In the genomic region with DNA sequence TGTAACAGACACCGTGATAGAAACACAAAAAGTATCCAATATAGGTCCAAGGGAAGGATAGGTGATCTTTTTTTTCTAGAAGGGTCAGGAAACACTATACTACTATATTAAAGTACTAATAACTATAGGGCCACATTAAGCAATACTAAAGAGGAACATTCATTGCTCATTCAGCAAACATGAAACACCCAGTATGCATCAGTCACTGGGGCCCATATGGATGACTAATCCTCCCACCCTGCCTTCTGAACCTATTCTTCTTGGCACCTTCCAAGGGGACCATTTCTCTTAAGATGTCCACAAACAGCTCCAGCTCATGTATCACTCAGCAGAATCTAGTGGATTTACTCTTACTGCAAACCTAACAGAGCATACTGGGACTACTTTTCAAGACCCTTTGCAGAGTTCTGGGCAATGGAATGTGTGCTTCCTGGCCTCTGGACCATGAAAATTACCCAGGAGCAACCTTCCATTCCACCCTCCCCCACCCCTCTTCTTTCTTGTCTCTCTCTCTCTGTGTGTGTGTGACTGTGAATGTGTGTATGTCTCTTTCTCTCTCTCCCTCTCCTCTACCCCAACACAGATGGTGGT, we compare ENCODE assay signal across 13 cellular contexts.
DNase-seq lines count a peak whose midpoint lies in the region; ATAC-seq and TF ChIP-seq lines count a peak whose summit lies in the region.
"Had no signal": no experiment of that assay in that cellular context is flagged by ENCODE, and none has a peak within 500 bp of the region (broad histone marks: within the 10 kb centered on the region; RNA-seq: fewer than 3 reads in every experiment).

No MANE protein-coding gene starts in this region.

- H3K4me1 ChIP-seq in osteoblast (ENCODE audit: insufficient read depth, low read length) = peaks cover 32% of the 10 kb centered on the region

- no peaks in the 10 kb centered on the region for H4K20me1 ChIP-seq in osteoblast (ENCODE audit: insufficient read depth, low read length)

- H3K27ac ChIP-seq in osteoblast (ENCODE audit: low read depth, low read length) = peak overlapping the region; percentile 52
- no peak overlapping the region for H3K27ac ChIP-seq in caudate nucleus (ENCODE audit: low read depth, low read length)
- H3K27ac ChIP-seq: KMS-11, psoas muscle had no signal

- no peaks in the 10 kb centered on the region for H3K4me1 Mint-ChIP-seq in effector memory CD8-positive, alpha-beta T cell (ENCODE audit: low read depth in 2 of 2)
- no peaks in the 10 kb centered on the region for H3K4me1 Mint-ChIP-seq in natural killer cell

- peaks cover 25 to 26% of the 10 kb centered on the region in 2 donors for H3K27me3 Mint-ChIP-seq in effector memory CD8-positive, alpha-beta T cell
- H3K27me3 Mint-ChIP-seq in natural killer cell (ENCODE audit: low read depth in 2 of 2) = peaks cover 8 to 10% of the 10 kb centered on the region in 2 donors

- H3K27me3 ChIP-seq in osteoblast (ENCODE audit: insufficient read depth, low read length) = no peaks in the 10 kb centered on the region

- H3K79me2 ChIP-seq in osteoblast (ENCODE audit: insufficient read depth, low read length) = no peaks in the 10 kb centered on the region

- no peaks in the 10 kb centered on the region for H3K36me3 Mint-ChIP-seq in effector memory CD8-positive, alpha-beta T cell (ENCODE audit: insufficient read depth)
- H3K36me3 Mint-ChIP-seq in natural killer cell = no peaks in the 10 kb centered on the region

- H3K4me3 Mint-ChIP-seq in effector memory CD8-positive, alpha-beta T cell = no peak overlapping the region
- no peak overlapping the region for H3K4me3 Mint-ChIP-seq in natural killer cell
- H3K4me3 Mint-ChIP-seq: T-helper 1 cell treated with Interleukin-12 subunit alpha and Interleukin-12 subunit beta and Interleukin-4 antibody, amounts not matched to agents 30 μg/mL and 1 μg/mL, for 36 hours had no signal

- DNase-seq in SIG-M5 treated with dmso at 0.1 percent for 504 hours (lab: John Stamatoyannopoulos, UW; ENCODE audit: unreplicated experiment) = peak; percentile 68
- DNase-seq in SIG-M5 (lab: John Stamatoyannopoulos, UW) = no peak
- DNase-seq in LoVo (ENCODE audit: low spot score) = peak; percentile 87
- no peak for DNase-seq in effector memory CD8-positive, alpha-beta T cell
- peak; percentile 23 for DNase-seq in osteoblast (ENCODE audit: insufficient read length, low spot score, missing footprints)
- no peak for DNase-seq in caudate nucleus (lab: John Stamatoyannopoulos, UW)
- no peak for DNase-seq in NK-92 (lab: John Stamatoyannopoulos, UW; ENCODE audit: unreplicated experiment)
- DNase-seq in natural killer cell = no peak
- DNase-seq: effector memory CD4-positive, alpha-beta T cell; NCI-H524; psoas muscle had no signal

- no peaks in the 10 kb centered on the region for H3K9me3 ChIP-seq in osteoblast (ENCODE audit: low read depth, low read length)
- H3K9me3 ChIP-seq: psoas muscle had no signal

- no peak overlapping the region for H3K4me2 ChIP-seq in osteoblast (ENCODE audit: insufficient read depth, low read length)
- H3K4me2 ChIP-seq: KMS-11 had no signal

- intact Hi-C loops in natural killer cell (cut with micrococcal nuclease) = no loop called here

- no peak overlapping the region for H3K27ac Mint-ChIP-seq in effector memory CD8-positive, alpha-beta T cell
- H3K27ac Mint-ChIP-seq in natural killer cell = no peak overlapping the region
- H3K27ac Mint-ChIP-seq: T-helper 1 cell treated with Interleukin-12 subunit alpha and Interleukin-12 subunit beta and Interleukin-4 antibody, amounts not matched to agents 30 μg/mL and 1 μg/mL, for 36 hours had no signal

- no peak overlapping the region for H3K4me3 ChIP-seq in osteoblast (ENCODE audit: insufficient read depth, low read length)
- H3K4me3 ChIP-seq: psoas muscle had no signal

- TF ChIP-seq CTCF in osteoblast (IDR thresholded peaks at IDR 0.05; ENCODE audit: extremely low read depth, low read depth, low read length) (no peak), natural killer cell (IDR thresholded peaks at IDR 0.05) (no peak)

- peak; percentile 12 for ATAC-seq in effector memory CD8-positive, alpha-beta T cell (replicated peaks)
- ATAC-seq in natural killer cell = no peak
- ATAC-seq: psoas muscle had no signal

- H3K36me3 ChIP-seq in osteoblast (ENCODE audit: insufficient read depth, low read length) = no peaks in the 10 kb centered on the region

- no peak overlapping the region for H2AFZ ChIP-seq in osteoblast (ENCODE audit: low read length)

- H3K9me3 Mint-ChIP-seq in effector memory CD8-positive, alpha-beta T cell = no peaks in the 10 kb centered on the region
- H3K9me3 Mint-ChIP-seq in natural killer cell = no peaks in the 10 kb centered on the region
- H3K9me3 Mint-ChIP-seq: T-helper 1 cell treated with Interleukin-12 subunit alpha and Interleukin-12 subunit beta and Interleukin-4 antibody, amounts not matched to agents 30 μg/mL and 1 μg/mL, for 36 hours had no signal

Comparison
In these comparisons a context has a peak if more than half of its experiments do, and no peak if none do; other contexts are left out.
1. DNase-seq: peak in SIG-M5 treated with dmso at 0.1 percent for 504 hours (single experiment), LoVo (single experiment) and osteoblast (single experiment); none in SIG-M5 (single experiment), effector memory CD8-positive, alpha-beta T cell (0 of 3), caudate nucleus (0 of 61), NK-92 (single experiment) and natural killer cell (single experiment).